Comparison of ENCODE assay signal across 8 cellular contexts in genomic region chr19:58407658-58408151, GRCh38. TPM values are rescaled to one million over a fixed set of nuclear protein-coding genes. Genes with fewer than 3 reads are reported as not detected.
DNase-seq lines count a peak whose midpoint lies in the region; ATAC-seq and TF ChIP-seq lines count a peak whose summit lies in the region.

No MANE protein-coding gene starts in this region.

- peak overlapping the region; percentile 86 for H3K27ac ChIP-seq in RWPE1
- H3K27ac ChIP-seq in neutrophil = peak overlapping the region; percentile 68

- peak; percentile 42 for ATAC-seq in esophagus mucosa

- peak; percentile 34 for DNase-seq in activated CD4-positive, alpha-beta T cell treated with anti-CD3 and anti-CD28 coated beads for 48 hours
- no peak for DNase-seq in activated CD4-positive, alpha-beta T cell treated with anti-CD3 and anti-CD28 coated beads, Interleukin-2, amount 50 U/mL, for 4 hours
- DNase-seq in RWPE1 (ENCODE audit: low spot score) (no peak), SKM-1 (lab: John Stamatoyannopoulos, UW; ENCODE audit: unreplicated experiment) (no peak), GM19238 (ENCODE audit: insufficient read length, low spot score) (no peak)
- DNase-seq in stimulated activated CD4-positive, alpha-beta T cell treated with anti-CD3 and anti-CD28 coated beads, Interleukin-4, amount 100 ng/mL, for 1 hour = no peak

- CTCF ChIA-PET in RWPE1 (lab: Yijun Ruan, JAX) = interaction anchor here (0.6 kb wide), 1 partner anchor 20 kb away, joined by 4 read pairs; no protein-coding TSS in a partner anchor

- H3K4me1 ChIP-seq in neutrophil (ENCODE audit: control insufficient read depth in 1 of 2, insufficient read depth in 1 of 2, low read depth in 1 of 2, low read length in 1 of 2) = peaks cover 17 to 18% of the 10 kb centered on the region in 2 experiments

- H3K36me3 ChIP-seq in neutrophil = no peaks in the 10 kb centered on the region

- POLR2A ChIA-PET in RWPE1 (lab: Yijun Ruan, JAX; ENCODE audit: low non-redundant PET) = no interaction called here

- no peaks in the 10 kb centered on the region for H3K27me3 ChIP-seq in neutrophil

- H3K9me3 ChIP-seq in neutrophil = no peaks in the 10 kb centered on the region

- H3K4me3 ChIP-seq in neutrophil (ENCODE audit: low read depth in 1 of 2, low read length in 1 of 2) = peak overlapping the region; percentile 68 to 91

- TF ChIP-seq CTCF in RWPE1 (conservative IDR thresholded peaks at IDR 0.05; ENCODE audit: low read depth) = no peak
- no peak for TF ChIP-seq CTCF in neutrophil (IDR thresholded peaks at IDR 0.05)

RNA-seq across cellular contexts. Expression of gene ZNF584, which starts 0.7 kb away (rescaled TPM):
- 6.5 TPM for total RNA-seq in esophagus mucosa

RNA-seq across cellular contexts. Expression of gene RNF225, which starts 12.2 kb away (rescaled TPM):
- total RNA-seq in esophagus mucosa = 14.7 TPM

RNA-seq across cellular contexts. Expression of gene RPS5, which starts 20.6 kb away (rescaled TPM):
- total RNA-seq in esophagus mucosa = 1,223 TPM

RNA-seq across cellular contexts. Expression of gene ZNF837, which starts 26.9 kb away (rescaled TPM):
- 2.7 TPM for total RNA-seq in esophagus mucosa

RNA-seq across cellular contexts. Expression of gene ZNF132, which starts 32.2 kb away (rescaled TPM):
- 1.0 TPM for total RNA-seq in esophagus mucosa
